8 cellular contexts compared by ENCODE assay signal in the genomic region with DNA sequence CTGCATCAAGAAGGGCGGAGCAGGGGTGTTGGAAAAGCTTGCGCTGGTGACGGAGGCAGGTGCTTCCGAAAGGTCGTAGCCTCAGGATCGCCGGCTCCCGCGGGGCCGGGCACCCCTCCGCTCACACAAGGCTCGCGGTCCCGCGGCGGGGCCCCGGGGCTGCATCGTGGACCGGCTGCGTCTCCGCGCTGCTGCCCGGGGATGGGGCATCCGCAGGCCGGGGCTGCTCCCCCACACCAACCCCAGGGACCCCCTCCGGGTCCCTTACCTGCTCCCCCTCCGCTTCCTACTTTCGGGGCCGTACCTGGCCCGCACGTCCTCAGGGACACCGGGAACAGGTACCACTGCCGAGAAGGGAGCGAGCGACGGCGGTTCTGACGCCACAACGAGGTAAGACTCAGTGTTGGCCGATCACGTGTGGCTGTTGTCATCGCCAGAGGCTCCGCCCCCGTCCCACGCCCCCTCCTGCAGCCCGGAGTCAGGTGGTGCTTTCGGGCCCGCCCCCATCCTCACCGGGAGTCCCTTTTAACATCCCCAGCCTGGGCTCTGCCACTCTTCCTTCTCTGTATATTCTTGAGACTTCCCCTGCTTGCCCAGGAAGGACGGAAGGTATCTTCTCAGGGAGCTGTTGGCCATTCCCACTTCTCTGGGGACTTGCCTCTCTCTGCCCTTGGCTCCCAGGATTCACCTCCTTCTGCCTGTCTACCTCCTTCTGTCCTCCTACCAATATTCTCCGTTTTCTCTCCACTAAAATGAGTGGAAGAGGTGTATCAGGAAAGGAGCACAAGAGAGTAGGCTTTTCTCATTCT. TPM values are rescaled to one million over a fixed set of nuclear protein-coding genes. Genes with fewer than 3 reads are reported as not detected.
A peak's percentile ranks its signal among the peaks of the same experiment; 100 is the strongest.
DNase-seq lines count a peak whose midpoint lies in the region; ATAC-seq and FAIRE-seq lines count a peak whose summit lies in the region.

A gene (minus strand): TSS at position 399 of the 809 bp plus-strand sequence. CDS start 1,014 bp downstream, outside the sequence.

- no peaks in the 10 kb centered on the region for H3K36me3 Mint-ChIP-seq in activated CD8-positive, alpha-beta T cell treated with anti-CD3 and anti-CD28 coated beads, Interleukin-2, amount 10 ng/mL, durations not matched to agents 7 days and 5 days (ENCODE audit: low read depth)

- ATAC-seq in HG02938 (IDR thresholded peaks at IDR 0.05; ENCODE audit: unreplicated experiment): peak; percentile 99
- peak; percentile 100 for ATAC-seq in activated CD8-positive, alpha-beta T cell treated with anti-CD3 and anti-CD28 coated beads, Interleukin-2, amount 10 ng/mL, durations not matched to agents 7 days and 5 days

- peak; percentile 66 for FAIRE-seq in GM18507 (lab: Jason Lieb, UNC)

- 0% methylated on average over 10 to 28 of the region's 51 CpGs for WGBS in mesodermal cell (ENCODE audit: insufficient coverage in 2 of 2), 2 experiments

- no peaks in the 10 kb centered on the region for H3K4me1 Mint-ChIP-seq in activated CD8-positive, alpha-beta T cell treated with anti-CD3 and anti-CD28 coated beads, Interleukin-2, amount 10 ng/mL, durations not matched to agents 7 days and 5 days (ENCODE audit: low read depth)

- H3K27me3 Mint-ChIP-seq in activated CD8-positive, alpha-beta T cell treated with anti-CD3 and anti-CD28 coated beads, Interleukin-2, amount 10 ng/mL, durations not matched to agents 7 days and 5 days (ENCODE audit: low read depth): no peaks in the 10 kb centered on the region

- H3K27me3 ChIP-seq in effector memory CD4-positive, alpha-beta T cell (replicated peaks; ENCODE audit: control insufficient read depth, insufficient read depth, low read length, poor library complexity, severe bottlenecking): no peaks in the 10 kb centered on the region

- no peaks in the 10 kb centered on the region for H3K9me3 ChIP-seq in effector memory CD4-positive, alpha-beta T cell (ENCODE audit: control insufficient read depth, low read length)
- no peaks in the 10 kb centered on the region for H3K9me3 ChIP-seq in mesodermal cell (ENCODE audit: control insufficient read depth, low read length)

- no peaks in the 10 kb centered on the region for H3K4me1 ChIP-seq in effector memory CD4-positive, alpha-beta T cell (ENCODE audit: control insufficient read depth, insufficient read depth, low read length, poor library complexity, severe bottlenecking)
- H3K4me1 ChIP-seq in mesodermal cell (ENCODE audit: control insufficient read depth, insufficient read depth, low read length, poor library complexity, severe bottlenecking): no peaks in the 10 kb centered on the region

- peak within 1 kb of the TSS; percentile 77 for H3K27ac ChIP-seq in effector memory CD4-positive, alpha-beta T cell (ENCODE audit: insufficient read depth, low read length, poor library complexity, severe bottlenecking)
- no peak within 1 kb of the TSS for H3K27ac ChIP-seq in mesodermal cell (ENCODE audit: low read depth, low read length, severe bottlenecking)

- peak within 1 kb of the TSS; percentile 66 for H3K4me3 Mint-ChIP-seq in activated CD8-positive, alpha-beta T cell treated with anti-CD3 and anti-CD28 coated beads, Interleukin-2, amount 10 ng/mL, durations not matched to agents 7 days and 5 days

- no peaks in the 10 kb centered on the region for H3K36me3 ChIP-seq in effector memory CD4-positive, alpha-beta T cell (ENCODE audit: control insufficient read depth, insufficient read depth, low read length)
- no peaks in the 10 kb centered on the region for H3K36me3 ChIP-seq in mesodermal cell (ENCODE audit: control insufficient read depth, insufficient read depth, low read length)

- peak within 1 kb of the TSS; percentile 69 for H3K4me3 ChIP-seq in effector memory CD4-positive, alpha-beta T cell (ENCODE audit: insufficient read depth, low read depth, low read length, poor library complexity, severe bottlenecking)
- H3K4me3 ChIP-seq in mesodermal cell (ENCODE audit: extremely low read depth, insufficient read depth, low read length, poor library complexity, severe bottlenecking): peak within 1 kb of the TSS; percentile 53

- DNase-seq in GM18507 (ENCODE audit: extremely low spot score, insufficient read length, low read depth) (peak; percentile 5), NCI-H2171 (lab: John Stamatoyannopoulos, UW) (peak; percentile 67), NAMALWA (ENCODE audit: low spot score) (no peak)
- peak; percentile 85 for DNase-seq in activated CD8-positive, alpha-beta T cell treated with anti-CD3 and anti-CD28 coated beads, Interleukin-2, amount 10 ng/mL, durations not matched to agents 7 days and 5 days
- peak; percentile 69 to 76 (median 74) for DNase-seq in effector memory CD4-positive, alpha-beta T cell
- DNase-seq in stimulated activated CD8-positive, alpha-beta memory T cell treated with anti-CD3 and anti-CD28 coated beads, Interleukin-15, amount 100 ng/mL, for 1 hour (ENCODE audit: low read depth): peak; percentile 62

- no peak within 1 kb of the TSS for H3K27ac Mint-ChIP-seq in activated CD8-positive, alpha-beta T cell treated with anti-CD3 and anti-CD28 coated beads, Interleukin-2, amount 10 ng/mL, durations not matched to agents 7 days and 5 days

- POLR2A ChIA-PET in activated CD8-positive, alpha-beta T cell treated with anti-CD3 and anti-CD28 coated beads, Interleukin-2, amount 10 ng/mL, durations not matched to agents 7 days and 5 days (lab: Charles Lee): interaction anchor here (0.6 kb wide), 1 partner anchor 14 kb away, joined by 3 read pairs; no protein-coding TSS in a partner anchor

- H3K9me3 Mint-ChIP-seq in activated CD8-positive, alpha-beta T cell treated with anti-CD3 and anti-CD28 coated beads, Interleukin-2, amount 10 ng/mL, durations not matched to agents 7 days and 5 days (ENCODE audit: insufficient read depth): no peaks in the 10 kb centered on the region

- CTCF ChIA-PET in activated CD8-positive, alpha-beta T cell treated with anti-CD3 and anti-CD28 coated beads, Interleukin-2, amount 10 ng/mL, durations not matched to agents 7 days and 5 days (lab: Charles Lee): no interaction called here

RNA-seq across cellular contexts. Expression of the gene that starts here (rescaled TPM):
- 1 to 10 TPM; 4.9 to 5.3 TPM for total RNA-seq in activated CD8-positive, alpha-beta T cell treated with anti-CD3 and anti-CD28 coated beads, Interleukin-2, amount 10 ng/mL, durations not matched to agents 7 days and 5 days
- 22.6 TPM for polyA plus RNA-seq in mesodermal cell (2013, experiment 1 of 2)
- 21.0 TPM for polyA plus RNA-seq in mesodermal cell (2013, experiment 2 of 2)
